1 cellular context compared by ENCODE assay signal in the genomic region with DNA sequence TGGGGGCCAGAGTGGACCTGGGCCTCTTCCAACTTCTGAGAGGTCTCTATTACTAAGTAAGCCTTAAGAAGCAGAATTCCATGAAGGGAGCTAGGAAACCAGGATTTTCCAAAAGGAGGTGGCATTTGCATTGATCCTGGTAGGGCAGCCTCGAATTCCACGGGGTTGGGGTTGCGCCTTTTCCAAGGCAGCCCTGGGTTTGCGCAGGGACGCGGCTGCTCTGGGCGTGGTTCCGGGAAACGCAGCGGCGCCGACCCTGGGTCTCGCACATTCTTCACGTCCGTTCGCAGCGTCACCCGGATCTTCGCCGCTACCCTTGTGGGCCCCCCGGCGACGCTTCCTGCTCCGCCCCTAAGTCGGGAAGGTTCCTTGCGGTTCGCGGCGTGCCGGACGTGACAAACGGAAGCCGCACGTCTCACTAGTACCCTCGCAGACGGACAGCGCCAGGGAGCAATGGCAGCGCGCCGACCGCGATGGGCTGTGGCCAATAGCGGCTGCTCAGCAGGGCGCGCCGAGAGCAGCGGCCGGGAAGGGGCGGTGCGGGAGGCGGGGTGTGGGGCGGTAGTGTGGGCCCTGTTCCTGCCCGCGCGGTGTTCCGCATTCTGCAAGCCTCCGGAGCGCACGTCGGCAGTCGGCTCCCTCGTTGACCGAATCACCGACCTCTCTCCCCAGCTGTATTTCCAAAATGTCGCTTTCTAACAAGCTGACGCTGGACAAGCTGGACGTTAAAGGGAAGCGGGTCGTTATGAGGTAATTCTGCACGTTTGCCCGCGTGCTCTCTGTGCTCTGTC.
TF ChIP-seq lines count a peak whose summit lies in the region.

A gene (plus strand): TSS at position 593 of the 791 bp plus-strand sequence. CDS start 93 bp downstream, at position 686.

TF ChIP-seq in K562, 482 proteins besides CTCF, POLR2A, EP300 and RAD21 (continued from another document):
- TF ChIP-seq, protein P1, sequence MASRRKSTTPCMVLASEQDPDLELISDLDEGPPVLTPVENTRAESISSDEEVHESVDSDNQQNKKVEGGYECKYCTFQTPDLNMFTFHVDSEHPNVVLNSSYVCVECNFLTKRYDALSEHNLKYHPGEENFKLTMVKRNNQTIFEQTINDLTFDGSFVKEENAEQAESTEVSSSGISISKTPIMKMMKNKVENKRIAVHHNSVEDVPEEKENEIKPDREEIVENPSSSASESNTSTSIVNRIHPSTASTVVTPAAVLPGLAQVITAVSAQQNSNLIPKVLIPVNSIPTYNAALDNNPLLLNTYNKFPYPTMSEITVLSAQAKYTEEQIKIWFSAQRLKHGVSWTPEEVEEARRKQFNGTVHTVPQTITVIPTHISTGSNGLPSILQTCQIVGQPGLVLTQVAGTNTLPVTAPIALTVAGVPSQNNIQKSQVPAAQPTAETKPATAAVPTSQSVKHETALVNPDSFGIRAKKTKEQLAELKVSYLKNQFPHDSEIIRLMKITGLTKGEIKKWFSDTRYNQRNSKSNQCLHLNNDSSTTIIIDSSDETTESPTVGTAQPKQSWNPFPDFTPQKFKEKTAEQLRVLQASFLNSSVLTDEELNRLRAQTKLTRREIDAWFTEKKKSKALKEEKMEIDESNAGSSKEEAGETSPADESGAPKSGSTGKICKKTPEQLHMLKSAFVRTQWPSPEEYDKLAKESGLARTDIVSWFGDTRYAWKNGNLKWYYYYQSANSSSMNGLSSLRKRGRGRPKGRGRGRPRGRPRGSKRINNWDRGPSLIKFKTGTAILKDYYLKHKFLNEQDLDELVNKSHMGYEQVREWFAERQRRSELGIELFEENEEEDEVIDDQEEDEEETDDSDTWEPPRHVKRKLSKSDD (conservative IDR thresholded peaks at IDR 0.05; ENCODE audit: low read length) = no peak
- peak in 1 of 2 experiments; percentile 19; a peak in 1 of 4 replicates for TF ChIP-seq FOXK2 (conservative IDR thresholded peaks at IDR 0.05 in 1 of 2, IDR thresholded peaks at IDR 0.05 in 1 of 2; ENCODE audit: low read depth in 2 of 2)
